Comparison of ENCODE assay signal across 24 cellular contexts in genomic region chr10:78170026-78170475, GRCh38.
DNase-seq lines count a peak whose midpoint lies in the region; ATAC-seq and TF ChIP-seq lines count a peak whose summit lies in the region.
"Had no signal": no experiment of that assay in that cellular context is flagged by ENCODE, and none has a peak within 500 bp of the region (broad histone marks: within the 10 kb centered on the region; RNA-seq: fewer than 3 reads in every experiment).

No MANE protein-coding gene starts in this region.

- intact Hi-C loops in left colon (cut with DNase I, micrococcal nuclease): no loop called here
- intact Hi-C loops in CD14-positive monocyte (cut with micrococcal nuclease): no loop called here

- H3K36me3 ChIP-seq in osteoblast (ENCODE audit: insufficient read depth, low read length): no peaks in the 10 kb centered on the region
- H3K36me3 ChIP-seq: left lung, thoracic aorta had no signal

- H3K27me3 ChIP-seq in osteoblast (ENCODE audit: insufficient read depth, low read length): peaks cover under 1% of the 10 kb centered on the region
- H3K27me3 ChIP-seq: left lung had no signal

- H3K4me3 ChIP-seq in osteoblast (ENCODE audit: insufficient read depth, low read length): no peak overlapping the region
- H3K4me3 ChIP-seq: left lung, mucosa of descending colon, thoracic aorta had no signal

- no peak overlapping the region for H3K27ac Mint-ChIP-seq in CD14-positive monocyte

- no peak overlapping the region for H3K4me2 ChIP-seq in osteoblast (ENCODE audit: insufficient read depth, low read length)

- DNase-seq in DMS53 treated with DMSO at 0.1 percent for 48 hours (lab: John Stamatoyannopoulos, UW; ENCODE audit: unreplicated experiment) (peak; percentile 33), M059J (ENCODE audit: low read depth) (peak; percentile 25), epithelial cell of prostate (ENCODE audit: low read depth, low spot score) (peak; percentile 81), osteoblast (ENCODE audit: insufficient read length, low spot score, missing footprints) (peak; percentile 85), left colon (no peak), CD14-positive monocyte (ENCODE audit: low spot score) (no peak)
- DNase-seq: activated CD4-positive, alpha-beta T cell treated with anti-CD3 and anti-CD28 coated beads, Interleukin-2, amount 50 U/mL, for 4 hours; activated gamma-delta T cell; AML-193; amygdala; Caco-2; cerebellar nuclear complex; left lung; mucosa of descending colon; NCI-H1436; NCI-H2171; NCI-H69; Right ventricle myocardium superior; T-helper 1 cell had no signal

- peaks cover 0 to 4% (median 0%) of the 10 kb centered on the region in 3 donors for H3K27me3 Mint-ChIP-seq in CD14-positive monocyte (ENCODE audit: low read depth in 3 of 3)

- TF ChIP-seq CTCF in osteoblast (IDR thresholded peaks at IDR 0.05; ENCODE audit: extremely low read depth, low read depth, low read length) (no peak), CD14-positive monocyte (IDR thresholded peaks at IDR 0.05) (no peak)

- H3K9me3 Mint-ChIP-seq in CD14-positive monocyte: peaks cover 0 to 1% (median 0%) of the 10 kb centered on the region in 7 donors
- H3K9me3 Mint-ChIP-seq: neural crest cell had no signal

- peak overlapping the region; percentile 57 for H2AFZ ChIP-seq in osteoblast (ENCODE audit: low read length)

- H3K9me3 ChIP-seq in osteoblast (ENCODE audit: low read depth, low read length): no peaks in the 10 kb centered on the region
- H3K9me3 ChIP-seq: left lung, mucosa of descending colon, thoracic aorta had no signal

- peaks cover 15% of the 10 kb centered on the region for H3K4me1 ChIP-seq in osteoblast (ENCODE audit: insufficient read depth, low read length)
- H3K4me1 ChIP-seq: Caco-2, left lung had no signal

- H4K20me1 ChIP-seq in osteoblast (ENCODE audit: insufficient read depth, low read length): no peaks in the 10 kb centered on the region

- ATAC-seq in left colon (no peak), HG03045 (IDR thresholded peaks at IDR 0.05; ENCODE audit: unreplicated experiment) (no peak), HG02642 (IDR thresholded peaks at IDR 0.05; ENCODE audit: poor library complexity, unreplicated experiment) (no peak)
- ATAC-seq: HepG2, left lung, mucosa of descending colon had no signal

- no peaks in the 10 kb centered on the region for H3K4me1 Mint-ChIP-seq in CD14-positive monocyte

- H3K36me3 Mint-ChIP-seq in CD14-positive monocyte: no peaks in the 10 kb centered on the region

- H3K27ac ChIP-seq in epithelial cell of prostate (peak overlapping the region; percentile 69), osteoblast (ENCODE audit: low read depth, low read length) (no peak overlapping the region)
- H3K27ac ChIP-seq: left lung, thoracic aorta had no signal

- H3K4me3 Mint-ChIP-seq in CD14-positive monocyte: no peak overlapping the region
- H3K4me3 Mint-ChIP-seq: neural crest cell had no signal

- no peaks in the 10 kb centered on the region for H3K79me2 ChIP-seq in osteoblast (ENCODE audit: insufficient read depth, low read length)

Comparison
In these comparisons a context has a peak if more than half of its experiments do, and no peak if none do; other contexts are left out.
1. DNase-seq: peak in DMS53 treated with DMSO at 0.1 percent for 48 hours (single experiment), M059J (single experiment), epithelial cell of prostate (single experiment) and osteoblast (single experiment); none in left colon (0 of 2) and CD14-positive monocyte (single experiment).